Comparison of ENCODE assay signal across 24 cellular contexts in the genomic region with DNA sequence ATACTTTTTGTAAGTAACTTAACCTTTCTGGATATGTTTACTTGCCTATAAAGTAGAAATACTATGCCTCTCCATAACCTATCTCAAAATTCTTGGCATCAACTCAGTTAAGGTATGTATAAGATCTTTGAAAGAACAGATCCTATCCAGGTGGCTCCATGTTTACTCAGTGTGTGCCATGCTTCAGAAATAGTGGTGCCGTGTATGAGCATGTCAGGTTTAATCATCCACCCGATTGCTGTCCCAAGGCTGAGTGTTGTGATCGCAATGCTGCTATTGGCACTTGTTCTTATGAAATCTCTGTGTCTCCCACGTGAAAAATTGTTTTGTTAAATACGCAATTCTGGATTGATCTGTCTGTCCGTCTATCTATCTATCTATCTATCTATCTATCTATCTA.
"Had no signal": no experiment of that assay in that cellular context is flagged by ENCODE, and none has a peak within 500 bp of the region (broad histone marks: within the 10 kb centered on the region; RNA-seq: fewer than 3 reads in every experiment).

No MANE protein-coding gene starts in this region.

- FAIRE-seq: endothelial cell of umbilical vein had no signal

- DNase-seq: colonic mucosa; effector CD4-positive, alpha-beta T cell; endodermal cell; glutamatergic neuron; islet precursor cell; left cardiac atrium; left ventricle myocardium superior; mesendoderm; naive B cell; nephron progenitor cell; retina; right lobe of liver; stimulated activated CD4-positive, alpha-beta T cell treated with anti-CD3 and anti-CD28 coated beads, Interleukin-4, amount 100 ng/mL, for 1 hour; stimulated activated CD8-positive, alpha-beta memory T cell treated with anti-CD3 and anti-CD28 coated beads, Interleukin-4, amount 100 ng/mL, for 48 hours; tibial artery; upper lobe of left lung; uterus had no signal

- H3K9me3 ChIP-seq: colonic mucosa, esophagus muscularis mucosa, gastroesophageal sphincter, prostate gland, right lobe of liver, tibial artery, upper lobe of left lung, uterus had no signal

- H3K4me1 ChIP-seq: colonic mucosa, gastroesophageal sphincter, parathyroid adenoma, prostate gland, right lobe of liver, tibial artery, uterus had no signal

- H3K27me3 ChIP-seq: colonic mucosa, esophagus muscularis mucosa, gastroesophageal sphincter, right lobe of liver, tibial artery, upper lobe of left lung, uterus had no signal

- ATAC-seq: gastroesophageal sphincter; left cardiac atrium; left ventricle myocardium superior; right lobe of liver; stimulated activated effector memory CD8-positive, alpha-beta T cell treated with anti-CD3 and anti-CD28 coated beads, Interleukin-12 subunit alpha, Interleukin-12 subunit beta, amount 100 ng/mL, for 72 hours had no signal

- H3K9ac ChIP-seq: parathyroid adenoma had no signal

- H3K4me3 ChIP-seq: colonic mucosa, esophagus muscularis mucosa, gastroesophageal sphincter, lung, prostate gland, right lobe of liver, tibial artery, upper lobe of left lung, uterus had no signal

- H3K36me3 ChIP-seq: colonic mucosa, esophagus muscularis mucosa, gastroesophageal sphincter, prostate gland, right lobe of liver, tibial artery, upper lobe of left lung, uterus had no signal

- H3K27ac ChIP-seq: colonic mucosa, esophagus muscularis mucosa, gastroesophageal sphincter, parathyroid adenoma, prostate gland, right lobe of liver, tibial artery, upper lobe of left lung, uterus had no signal

- H2AFZ ChIP-seq: parathyroid adenoma had no signal
